Comparison of ENCODE assay signal across 26 cellular contexts in genomic region chr18:58388736-58389135, GRCh38.
DNase-seq lines count a peak whose midpoint lies in the region; ATAC-seq and TF ChIP-seq lines count a peak whose summit lies in the region.
"Had no signal": no experiment of that assay in that cellular context is flagged by ENCODE, and none has a peak within 500 bp of the region (broad histone marks: within the 10 kb centered on the region; RNA-seq: fewer than 3 reads in every experiment).

No MANE protein-coding gene starts in this region.

- H3K36me3 Mint-ChIP-seq in H9 (ENCODE audit: insufficient read depth in 1 of 3, low read depth in 3 of 3) (peaks cover 16 to 83% (median 75%) of the 10 kb centered on the region in 3 experiments; a peak in 6 of 7 replicates), brain (peaks cover 88% of the 10 kb centered on the region)

- no peaks in the 10 kb centered on the region for H4K20me1 ChIP-seq in H9 (ENCODE audit: control insufficient read depth, insufficient read depth, insufficient read length)

- ATAC-seq in left lobe of liver = no peak
- ATAC-seq: HCT116, K562 had no signal

- peaks cover 26 to 43% of the 10 kb centered on the region in 2 experiments for H3K36me3 ChIP-seq in trophoblast cell (ENCODE audit: control insufficient read depth in 1 of 2, insufficient read depth in 2 of 2, low read length in 2 of 2)

- H3K79me1 ChIP-seq in H9 (ENCODE audit: insufficient read depth, low read depth, low read length, poor library complexity, severe bottlenecking) (no peaks in the 10 kb centered on the region), trophoblast cell (ENCODE audit: low read length) (peaks cover 2% of the 10 kb centered on the region)

- H3K4me1 ChIP-seq in H9 (ENCODE audit: insufficient read depth, low read length) = no peaks in the 10 kb centered on the region; the same call in 1 of the 2 replicates
- H3K4me1 ChIP-seq in trophoblast cell (ENCODE audit: control insufficient read depth in 1 of 2, insufficient read depth in 2 of 2, low read length in 2 of 2) = peaks cover 13% of the 10 kb centered on the region in 2 experiments

- H3K56ac ChIP-seq in H9 (ENCODE audit: insufficient read length, low read depth, low read length) = no peak overlapping the region

- no peak overlapping the region for H3K4me3 ChIP-seq in trophoblast cell (ENCODE audit: low read depth, low read length)
- H3K4me3 ChIP-seq: K562 had no signal

- peaks cover 2% of the 10 kb centered on the region; the same call in 1 of the 2 replicates for H3K27me3 Mint-ChIP-seq in H9 (ENCODE audit: low read depth)
- H3K27me3 Mint-ChIP-seq in brain = no peaks in the 10 kb centered on the region

- H3K27me3 ChIP-seq in H9 (ENCODE audit: insufficient read depth, low read length) (no peaks in the 10 kb centered on the region), trophoblast cell (ENCODE audit: insufficient read depth, low read length) (no peaks in the 10 kb centered on the region)

- H3K9ac ChIP-seq in H9 (ENCODE audit: extremely low read depth, insufficient read length, low read length) = no peak overlapping the region
- H3K9ac ChIP-seq in trophoblast cell (ENCODE audit: low read length) = no peak overlapping the region

- H3T11ph ChIP-seq in H9 (ENCODE audit: low read length) = no peak overlapping the region

- H3K9me3 ChIP-seq in H9 (ENCODE audit: control insufficient read depth, low read depth, low read length) (no peaks in the 10 kb centered on the region), trophoblast cell (ENCODE audit: insufficient read depth, low read depth, low read length) (peaks cover 2% of the 10 kb centered on the region)

- H2BK20ac ChIP-seq in H9 (ENCODE audit: low read depth, low read length, poor library complexity, severe bottlenecking) = no peak overlapping the region

- H4K8ac ChIP-seq in H9 (replicated peaks; ENCODE audit: insufficient read length, low read depth, low read length) = no peak overlapping the region
- no peak overlapping the region for H4K8ac ChIP-seq in trophoblast cell (ENCODE audit: low read depth, low read length)

- no peak overlapping the region for H3K23ac ChIP-seq in H9 (ENCODE audit: insufficient read length, low read depth, low read length)
- H3K23ac ChIP-seq in trophoblast cell (ENCODE audit: low read length) = no peak overlapping the region

- H2AK5ac ChIP-seq in H9 (ENCODE audit: insufficient read length, low read length) (no peak overlapping the region), trophoblast cell (ENCODE audit: low read length) (no peak overlapping the region)

- H2BK15ac ChIP-seq in H9 (ENCODE audit: low read depth, low read length) = no peak overlapping the region

- no CpG with 5 or more reads among the region's 14 CpGs for WGBS in H9 (ENCODE audit: extremely low coverage, insufficient read length, low lambda C conversion rate)
- no CpG with 5 or more reads among the region's 14 CpGs for WGBS in trophoblast cell (ENCODE audit: extremely low coverage, insufficient coverage, insufficient read length)

- H4K91ac ChIP-seq in H9 (ENCODE audit: insufficient read length, low read depth, low read length) (no peak overlapping the region), trophoblast cell (ENCODE audit: low read depth, low read length) (no peak overlapping the region)

- H3K4me2 ChIP-seq in H9 (ENCODE audit: insufficient read depth, insufficient read length, low read length) (no peak overlapping the region), trophoblast cell (ENCODE audit: low read length) (no peak overlapping the region)

- no peak for TF ChIP-seq CTCF in H9 (conservative IDR thresholded peaks at IDR 0.05)
- TF ChIP-seq CTCF in brain (conservative IDR thresholded peaks at IDR 0.05) = no peak

- no peak overlapping the region for H3K27ac ChIP-seq in H9 (ENCODE audit: insufficient read length, low read depth, low read length)
- H3K27ac ChIP-seq in trophoblast cell (ENCODE audit: low read depth, low read length) = no peak overlapping the region
- H3K27ac ChIP-seq: RWPE1 had no signal

- H2BK120ac ChIP-seq in H9 (ENCODE audit: low read depth, low read length, poor library complexity, severe bottlenecking) (no peak overlapping the region), trophoblast cell (ENCODE audit: insufficient read depth, low read length, poor library complexity) (no peak overlapping the region)

- DNase-seq in H9 = peak; percentile 12
- peak; percentile 16 for DNase-seq in left lobe of liver (ENCODE audit: low spot score)
- DNase-seq in ureter (ENCODE audit: low spot score) = peak; percentile 34
- DNase-seq in globus pallidus (ENCODE audit: low spot score) = no peak
- DNase-seq in trophoblast cell = no peak
- DNase-seq in dermis blood vessel endothelial cell = no peak
- DNase-seq: C1 segment of cervical spinal cord; CD4-positive, alpha-beta memory T cell; COR-L47; DMS 273 treated with DMSO at 0.1 percent for 48 hours; DMS79 treated with DMSO at 0.1 percent for 48 hours; GF-D8; Kasumi-1; NCI-H1092 treated with DMSO at 0.1 percent for 48 hours; NCI-H1436; NCI-H187; NCI-H2081 treated with DMSO at 0.1 percent for 48 hours; NCI-H2171; NCI-H226; NCI-H510A; NCI-H69; SHP77 had no signal

- no peaks in the 10 kb centered on the region for H3K23me2 ChIP-seq in H9 (ENCODE audit: insufficient read length, low read depth, low read length, poor library complexity, severe bottlenecking)

- H4K12ac ChIP-seq in trophoblast cell (ENCODE audit: low read depth, low read length) = no peak overlapping the region

- peak overlapping the region in 1 of 3 experiments; percentile 47; a peak in 1 of 7 replicates for H3K27ac Mint-ChIP-seq in H9
- peak overlapping the region in 4 of 5 experiments; percentile 13 to 69 (median 35) for H3K27ac Mint-ChIP-seq in brain
- H3K27ac Mint-ChIP-seq: CD4-positive, alpha-beta memory T cell had no signal

- H3K4me3 Mint-ChIP-seq in H9 (no peak overlapping the region), brain (no peak overlapping the region)
- H3K4me3 Mint-ChIP-seq: CD4-positive, alpha-beta memory T cell had no signal

- no peak overlapping the region for H3K18ac ChIP-seq in H9 (ENCODE audit: insufficient read length, low read depth, low read length)
- H3K18ac ChIP-seq in trophoblast cell (ENCODE audit: low read length) = no peak overlapping the region

- H2BK12ac ChIP-seq in H9 (ENCODE audit: insufficient read length, low read depth, low read length) = no peak overlapping the region
- H2BK12ac ChIP-seq in trophoblast cell (ENCODE audit: low read length) = no peak overlapping the region

- H2AFZ ChIP-seq in H9 (ENCODE audit: low read length) = no peak overlapping the region
- H2AFZ ChIP-seq in trophoblast cell (ENCODE audit: insufficient read depth, low read length, poor library complexity) = no peak overlapping the region

- H2BK5ac ChIP-seq in H9 (ENCODE audit: insufficient read length, low read length) (no peak overlapping the region), trophoblast cell (ENCODE audit: low read depth, low read length, poor library complexity) (no peak overlapping the region)

- no peaks in the 10 kb centered on the region for H3K79me2 ChIP-seq in H9 (ENCODE audit: insufficient read depth, low read length)
- H3K79me2 ChIP-seq in trophoblast cell (ENCODE audit: control insufficient read depth, insufficient read depth, low read length, poor library complexity) = no peaks in the 10 kb centered on the region

- H4K5ac ChIP-seq in H9 (ENCODE audit: insufficient read length, low read depth, low read length) = no peak overlapping the region

- H3K4ac ChIP-seq in H9 (ENCODE audit: low read depth, low read length) (no peak overlapping the region), trophoblast cell (ENCODE audit: low read depth, low read length) (no peak overlapping the region)

- H3K4me1 Mint-ChIP-seq in H9 (peaks cover 16 to 19% of the 10 kb centered on the region in 2 experiments), brain (peaks cover 49% of the 10 kb centered on the region)
- H3K4me1 Mint-ChIP-seq: CD4-positive, alpha-beta memory T cell had no signal

- H3K9me3 Mint-ChIP-seq in H9 (no peaks in the 10 kb centered on the region), brain (no peaks in the 10 kb centered on the region)
- H3K9me3 Mint-ChIP-seq: CD4-positive, alpha-beta memory T cell had no signal

- H3K14ac ChIP-seq in H9 (ENCODE audit: insufficient read depth, low read length) (no peak overlapping the region), trophoblast cell (ENCODE audit: low read length) (no peak overlapping the region)

Comparison
In these comparisons a context has a peak if more than half of its experiments do, and no peak if none do; other contexts are left out.
1. DNase-seq: peak in H9 (single experiment), left lobe of liver (single experiment) and ureter (single experiment); none in globus pallidus (single experiment), trophoblast cell (0 of 2) and dermis blood vessel endothelial cell (single experiment).